Comparison of ENCODE assay signal across 8 cellular contexts in the genomic region with DNA sequence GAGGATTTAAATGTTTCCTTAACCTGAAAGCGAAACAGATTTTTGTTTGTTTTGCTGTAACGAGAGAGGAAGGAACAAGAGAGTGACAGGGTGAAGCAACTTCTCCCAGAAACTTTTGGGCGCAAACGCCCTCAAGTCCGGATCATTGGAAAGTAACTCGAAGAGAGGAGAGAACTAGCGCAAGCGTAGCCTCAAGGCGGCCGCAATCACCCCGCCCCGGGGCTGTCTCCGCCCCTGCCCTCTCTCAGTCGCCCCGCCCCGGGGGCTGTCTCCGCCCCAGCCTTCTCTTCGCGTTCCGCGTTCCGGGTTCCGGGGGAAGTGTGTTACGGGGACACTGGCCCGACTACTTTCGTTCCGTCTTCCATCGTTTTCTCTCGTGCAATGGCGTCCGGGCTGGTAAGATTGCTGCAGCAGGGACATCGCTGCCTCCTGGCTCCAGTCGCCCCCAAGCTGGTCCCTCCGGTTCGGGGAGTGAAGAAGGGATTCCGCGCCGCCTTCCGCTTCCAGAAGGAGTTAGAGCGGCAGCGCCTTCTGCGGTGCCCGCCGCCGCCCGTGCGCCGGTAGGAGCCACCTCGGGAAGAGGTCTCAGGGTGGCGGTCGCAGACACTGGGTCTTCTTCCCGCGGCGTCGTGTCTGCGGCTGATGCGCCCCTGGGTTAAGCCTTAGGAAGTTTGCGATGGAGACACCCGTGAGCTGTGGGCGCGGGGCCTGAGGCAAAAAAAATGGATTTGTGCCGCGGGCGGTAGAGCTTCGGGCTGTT. TPM values are rescaled to one million over a fixed set of nuclear protein-coding genes. Genes with fewer than 3 reads are reported as not detected.
A peak's percentile ranks its signal among the peaks of the same experiment; 100 is the strongest.
DNase-seq lines count a peak whose midpoint lies in the region; ATAC-seq and TF ChIP-seq lines count a peak whose summit lies in the region.

MRPL44 (plus strand) TSS at position 372 of the 760 bp plus-strand sequence; CDS start at position 382, 10 bp downstream.

- H3K4me1 ChIP-seq in PC-3 (ENCODE audit: insufficient read depth, low read length) = peaks cover 33% of the 10 kb centered on the region
- H3K4me1 ChIP-seq in mucosa of descending colon (ENCODE audit: low read depth) = peaks cover 42% of the 10 kb centered on the region

- no peaks in the 10 kb centered on the region for H3K9me2 ChIP-seq in PC-3 (replicated peaks; ENCODE audit: low read length)

- H3K27ac ChIP-seq in PC-3 (ENCODE audit: low read length) (peak within 1 kb of the TSS; percentile 16; the same call in 1 of the 2 replicates), epithelial cell of prostate (peak within 1 kb of the TSS; percentile 72)

- DNase-seq in DMS 273 treated with DMSO at 0.1 percent for 48 hours (lab: John Stamatoyannopoulos, UW) (peak; percentile 77), PC-3 (peak; percentile 97), activated T-cell treated with anti-CD3 and anti-CD28 coated beads for 48 hours (ENCODE audit: low read depth) (peak; percentile 97), epithelial cell of prostate (ENCODE audit: low read depth, low spot score) (peak; percentile 72), mucosa of descending colon (peak; percentile 98 to 100 (median 98))
- peak; percentile 90 to 98 for DNase-seq in stimulated activated CD8-positive, alpha-beta memory T cell treated with anti-CD3 and anti-CD28 coated beads, Interleukin-4, amount 100 ng/mL, for 4 hours (ENCODE audit: low read depth in 2 of 2, low spot score in 1 of 2)

- no peaks in the 10 kb centered on the region for H3K27me3 ChIP-seq in PC-3 (ENCODE audit: low read length)

- H3K4me3 ChIP-seq in PC-3 (ENCODE audit: low read length) (peak within 1 kb of the TSS; percentile 90), mucosa of descending colon (peak within 1 kb of the TSS; percentile 100)

- H4K20me1 ChIP-seq in PC-3 (ENCODE audit: low read length) = peaks cover 7% of the 10 kb centered on the region; the same call in 1 of the 2 replicates

- intact Hi-C loops in PC-3 (cut with micrococcal nuclease) = loop anchor here (1.0 to 5.0 kb wide), 2 partner anchors 12 to 195 kb away; partner anchors contain the start of gene WDFY1
- intact Hi-C loops in mucosa of descending colon (cut with DNase I, micrococcal nuclease) = no loop called here

- no peak for TF ChIP-seq CTCF in PC-3 (conservative IDR thresholded peaks at IDR 0.05; ENCODE audit: low read depth, low read length)
- TF ChIP-seq CTCF in mucosa of descending colon (IDR thresholded peaks at IDR 0.05) = no peak

- peaks cover 16% of the 10 kb centered on the region for H3K36me3 ChIP-seq in PC-3 (ENCODE audit: low read depth, low read length)
- no peaks in the 10 kb centered on the region for H3K36me3 ChIP-seq in mucosa of descending colon (ENCODE audit: low read depth)

- BruUV-seq in PC-3 (replicated peaks; lab: Mats Ljungman, UMichigan) = no TSS peak

- H3K79me2 ChIP-seq in PC-3 (ENCODE audit: low read length) = peaks cover 50% of the 10 kb centered on the region

- ATAC-seq in GM21529 (IDR thresholded peaks at IDR 0.05; ENCODE audit: unreplicated experiment) (peak; percentile 84), PC-3 (peak; percentile 99), mucosa of descending colon (peak; percentile 99)

- H3K9me3 ChIP-seq in PC-3 (ENCODE audit: low read length) (no peaks in the 10 kb centered on the region), mucosa of descending colon (no peaks in the 10 kb centered on the region)

- CTCF ChIA-PET in PC-3 (lab: Charles Lee) = no interaction called here

- peak; percentile 12; the same call in 1 of the 2 replicates for TF ChIP-seq RAD21 in Ishikawa (IDR thresholded peaks at IDR 0.05; ENCODE audit: low read depth)

- peak within 1 kb of the TSS; percentile 90 for H3K9ac ChIP-seq in PC-3 (ENCODE audit: low read length)

- H2AFZ ChIP-seq in PC-3 (ENCODE audit: low read length) = peak within 1 kb of the TSS; percentile 82

- no peaks in the 10 kb centered on the region for H3F3A ChIP-seq in PC-3 (ENCODE audit: low read length, unreplicated experiment)

- peak; percentile 54; the same call in 1 of the 2 replicates for TF ChIP-seq EP300 in Ishikawa (IDR thresholded peaks at IDR 0.05; ENCODE audit: borderline replicate concordance)

- POLR2A ChIA-PET in PC-3 (lab: Charles Lee; ENCODE audit: unreplicated experiment) = no interaction called here

- H3K4me2 ChIP-seq in PC-3 (ENCODE audit: low read length) = peak within 1 kb of the TSS; percentile 88

TF ChIP-seq in Ishikawa, 13 proteins besides CTCF, POLR2A, EP300 and RAD21:
- TF ChIP-seq, protein P1, sequence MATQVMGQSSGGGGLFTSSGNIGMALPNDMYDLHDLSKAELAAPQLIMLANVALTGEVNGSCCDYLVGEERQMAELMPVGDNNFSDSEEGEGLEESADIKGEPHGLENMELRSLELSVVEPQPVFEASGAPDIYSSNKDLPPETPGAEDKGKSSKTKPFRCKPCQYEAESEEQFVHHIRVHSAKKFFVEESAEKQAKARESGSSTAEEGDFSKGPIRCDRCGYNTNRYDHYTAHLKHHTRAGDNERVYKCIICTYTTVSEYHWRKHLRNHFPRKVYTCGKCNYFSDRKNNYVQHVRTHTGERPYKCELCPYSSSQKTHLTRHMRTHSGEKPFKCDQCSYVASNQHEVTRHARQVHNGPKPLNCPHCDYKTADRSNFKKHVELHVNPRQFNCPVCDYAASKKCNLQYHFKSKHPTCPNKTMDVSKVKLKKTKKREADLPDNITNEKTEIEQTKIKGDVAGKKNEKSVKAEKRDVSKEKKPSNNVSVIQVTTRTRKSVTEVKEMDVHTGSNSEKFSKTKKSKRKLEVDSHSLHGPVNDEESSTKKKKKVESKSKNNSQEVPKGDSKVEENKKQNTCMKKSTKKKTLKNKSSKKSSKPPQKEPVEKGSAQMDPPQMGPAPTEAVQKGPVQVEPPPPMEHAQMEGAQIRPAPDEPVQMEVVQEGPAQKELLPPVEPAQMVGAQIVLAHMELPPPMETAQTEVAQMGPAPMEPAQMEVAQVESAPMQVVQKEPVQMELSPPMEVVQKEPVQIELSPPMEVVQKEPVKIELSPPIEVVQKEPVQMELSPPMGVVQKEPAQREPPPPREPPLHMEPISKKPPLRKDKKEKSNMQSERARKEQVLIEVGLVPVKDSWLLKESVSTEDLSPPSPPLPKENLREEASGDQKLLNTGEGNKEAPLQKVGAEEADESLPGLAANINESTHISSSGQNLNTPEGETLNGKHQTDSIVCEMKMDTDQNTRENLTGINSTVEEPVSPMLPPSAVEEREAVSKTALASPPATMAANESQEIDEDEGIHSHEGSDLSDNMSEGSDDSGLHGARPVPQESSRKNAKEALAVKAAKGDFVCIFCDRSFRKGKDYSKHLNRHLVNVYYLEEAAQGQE (IDR thresholded peaks at IDR 0.05; ENCODE audit: low read depth) = peak; percentile 23; the same call in 1 of the 2 replicates
- peak; percentile 86 for TF ChIP-seq TCF12 (IDR thresholded peaks at IDR 0.05; ENCODE audit: low read depth)
- peak; percentile 95 for TF ChIP-seq TAF1 (IDR thresholded peaks at IDR 0.05; ENCODE audit: low read depth)
- 0 out of 2 replicates have a peak, but pooled peaks have one; percentile 29 for TF ChIP-seq ZBTB7A (IDR thresholded peaks at IDR 0.05; ENCODE audit: low read depth)
- TF ChIP-seq YY1 (IDR thresholded peaks at IDR 0.05; ENCODE audit: low read depth) = peak; percentile 98
- peak; percentile 76 for TF ChIP-seq TEAD4 (IDR thresholded peaks at IDR 0.05)
- TF ChIP-seq FOXM1 (IDR thresholded peaks at IDR 0.05; ENCODE audit: borderline replicate concordance, low read depth) = peak; percentile 21; the same call in 1 of the 2 replicates
- peak; percentile 76 for TF ChIP-seq USF1 (IDR thresholded peaks at IDR 0.05)
- TF ChIP-seq CREB1 (IDR thresholded peaks at IDR 0.05; ENCODE audit: low read depth) = peak; percentile 27; the same call in 1 of the 2 replicates
- peak; percentile 73 for TF ChIP-seq EGR1 (IDR thresholded peaks at IDR 0.05)
- peak; percentile 18; the same call in 1 of the 2 replicates for TF ChIP-seq CEBPB (IDR thresholded peaks at IDR 0.05)
- peak; percentile 67 for TF ChIP-seq NFIC (IDR thresholded peaks at IDR 0.05)
- TF ChIP-seq, protein P2, sequence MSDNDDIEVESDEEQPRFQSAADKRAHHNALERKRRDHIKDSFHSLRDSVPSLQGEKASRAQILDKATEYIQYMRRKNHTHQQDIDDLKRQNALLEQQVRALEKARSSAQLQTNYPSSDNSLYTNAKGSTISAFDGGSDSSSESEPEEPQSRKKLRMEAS (IDR thresholded peaks at IDR 0.05) = peak; percentile 91

RNA-seq across cellular contexts. Expression of gene MRPL44, which starts in this region (rescaled TPM):
- total RNA-seq in PC-3 (2014; rRNA removed) (22.4 and 24.8 TPM in 2 replicates), mucosa of descending colon (10 to 100 TPM; 23.8 to 31.9 (median 27.6) TPM)

Comparison
In these comparisons a context has a peak if more than half of its experiments do, and no peak if none do; other contexts are left out.
1. Peak in every context shown above with its lines: DNase-seq, ATAC-seq, H3K4me3 ChIP-seq and H3K27ac ChIP-seq.